Comparison of ENCODE assay signal across 30 cellular contexts in genomic region chr17:61575352-61575975, GRCh38. TPM values are rescaled to one million over a fixed set of nuclear protein-coding genes. Genes with fewer than 3 reads are reported as not detected.
DNase-seq lines count a peak whose midpoint lies in the region; ATAC-seq, FAIRE-seq and TF ChIP-seq lines count a peak whose summit lies in the region.
"Had no signal": no experiment of that assay in that cellular context is flagged by ENCODE, and none has a peak within 500 bp of the region (broad histone marks: within the 10 kb centered on the region; RNA-seq: fewer than 3 reads in every experiment).

No MANE protein-coding gene starts in this region.

- no peak overlapping the region for H2AK5ac ChIP-seq in H1 (ENCODE audit: low read depth, low read length)

- 84% methylated on average over 5 of the region's 5 CpGs; no CpG with 5 or more reads in 1 of the 2 experiments for WGBS in H1 (ENCODE audit: extremely low coverage in 1 of 2, insufficient coverage in 1 of 2, insufficient read length in 1 of 2, insufficient replicate concordance in 2 of 2, low coverage in 1 of 2, low lambda C conversion rate in 2 of 2, missing lambda C conversion rate in 1 of 2), 2 experiments

- H2BK5ac ChIP-seq in H1 (ENCODE audit: low read depth, low read length), result no peak overlapping the region

- no peaks in the 10 kb centered on the region for H3K36me3 Mint-ChIP-seq in mesothelial cell of epicardium
- no peaks in the 10 kb centered on the region for H3K36me3 Mint-ChIP-seq in naive thymus-derived CD4-positive, alpha-beta T cell
- H3K36me3 Mint-ChIP-seq: activated naive CD8-positive, alpha-beta T cell treated with anti-CD3 and anti-CD28 coated beads, Interleukin-2, amount 10 ng/mL, durations not matched to agents 7 days and 5 days; natural killer cell treated with Interleukin-12 subunit alpha and Interleukin-12 subunit beta and Interleukin-15 and Interleukin-18, amount 100 ng/mL, for 72 hours; T-cell had no signal

- no peaks in the 10 kb centered on the region for H3K27me3 ChIP-seq in PC-3 (ENCODE audit: low read length)
- no peaks in the 10 kb centered on the region for H3K27me3 ChIP-seq in H1 (replicated peaks in 1 of 4; ENCODE audit: control insufficient read depth in 3 of 4, extremely low read depth in 1 of 4, insufficient read depth in 3 of 4, low read length in 3 of 4)
- H3K27me3 ChIP-seq in naive thymus-derived CD4-positive, alpha-beta T cell (ENCODE audit: control insufficient read depth in 2 of 2, insufficient read depth in 2 of 2, low read length in 2 of 2), result no peaks in the 10 kb centered on the region
- H3K27me3 ChIP-seq in H7 (ENCODE audit: control insufficient read depth, insufficient read depth, low read length), result no peaks in the 10 kb centered on the region
- H3K27me3 ChIP-seq: ascending aorta had no signal

- H3K56ac ChIP-seq in H1 (replicated peaks; ENCODE audit: insufficient read length, low read depth, low read length), result no peak overlapping the region

- peak overlapping the region; percentile 86 for H3K27ac Mint-ChIP-seq in mesothelial cell of epicardium
- no peak overlapping the region for H3K27ac Mint-ChIP-seq in naive thymus-derived CD4-positive, alpha-beta T cell
- H3K27ac Mint-ChIP-seq: activated CD8-positive, alpha-beta T cell treated with anti-CD3 and anti-CD28 coated beads, Interleukin-2, amount 10 ng/mL, durations not matched to agents 7 days and 5 days; activated naive CD8-positive, alpha-beta T cell treated with anti-CD3 and anti-CD28 coated beads, Interleukin-2, amount 10 ng/mL, durations not matched to agents 7 days and 5 days; natural killer cell treated with Interleukin-12 subunit alpha and Interleukin-12 subunit beta and Interleukin-15 and Interleukin-18, amount 100 ng/mL, for 72 hours; stimulated activated naive B cell treated with anti-CD40 and anti-IgM and Interleukin-4, amounts not matched to agents 10 μg/mL and 1 μg/mL and 100 μg/mL, for 72 hours; T-cell had no signal

- H3K14ac ChIP-seq in H1 (ENCODE audit: insufficient read length), result no peak overlapping the region

- H3K4me1 Mint-ChIP-seq in mesothelial cell of epicardium, result peaks cover 47% of the 10 kb centered on the region
- H3K4me1 Mint-ChIP-seq in naive thymus-derived CD4-positive, alpha-beta T cell, result no peaks in the 10 kb centered on the region
- H3K4me1 Mint-ChIP-seq: activated naive CD8-positive, alpha-beta T cell treated with anti-CD3 and anti-CD28 coated beads, Interleukin-2, amount 10 ng/mL, durations not matched to agents 7 days and 5 days; stimulated activated naive B cell treated with anti-CD40 and anti-IgM and Interleukin-4, amounts not matched to agents 10 μg/mL and 1 μg/mL and 100 μg/mL, for 72 hours; T-cell had no signal

- H2BK15ac ChIP-seq in H1 (ENCODE audit: low read length), result no peak overlapping the region

- no peak overlapping the region for H3K4me3 ChIP-seq in GM12864 (ENCODE audit: low read depth, low read length)
- H3K4me3 ChIP-seq in PC-3 (ENCODE audit: low read length), result peak overlapping the region; percentile 23; the same call in 1 of the 2 replicates
- H3K4me3 ChIP-seq in H1 (ENCODE audit: extremely low read depth in 1 of 4, insufficient read depth in 2 of 4, low read depth in 3 of 4, low read length in 4 of 4), result no peak overlapping the region
- H3K4me3 ChIP-seq in naive thymus-derived CD4-positive, alpha-beta T cell (ENCODE audit: low read length), result no peak overlapping the region
- no peak overlapping the region for H3K4me3 ChIP-seq in H7 (ENCODE audit: insufficient read depth, low read depth, low read length)

- no peak overlapping the region for H3K18ac ChIP-seq in H1 (ENCODE audit: extremely low read depth, low read length)

- H4K8ac ChIP-seq in H1 (ENCODE audit: extremely low read depth, insufficient read depth, low read length), result no peak overlapping the region

- FAIRE-seq in H1 (lab: Jason Lieb, UNC), result peak; percentile 60
- FAIRE-seq: RCC 7860 had no signal

- peak; percentile 6 for TF ChIP-seq CTCF in GM12864 (IDR thresholded peaks at IDR 0.05; ENCODE audit: low read depth, low read length, missing control alignments)
- no peak for TF ChIP-seq CTCF in PC-3 (conservative IDR thresholded peaks at IDR 0.05; ENCODE audit: low read depth, low read length)
- TF ChIP-seq CTCF in H1 (IDR thresholded peaks at IDR 0.05; ENCODE audit: control extremely low read depth in 1 of 3, insufficient read depth in 1 of 3, low read depth in 1 of 3, low read length in 3 of 3), result no peak
- TF ChIP-seq CTCF in mesothelial cell of epicardium (IDR thresholded peaks at IDR 0.05; ENCODE audit: unreplicated experiment), result no peak

- POLR2A ChIA-PET in PC-3 (lab: Charles Lee; ENCODE audit: unreplicated experiment) (no interaction called here), H1 (lab: Charles Lee; ENCODE audit: partially characterized antibody) (no interaction called here)
- POLR2A ChIA-PET in naive thymus-derived CD4-positive, alpha-beta T cell (lab: Charles Lee), result no interaction called here

- no peak for TF ChIP-seq POLR2A in H1 (IDR thresholded peaks at IDR 0.05; ENCODE audit: control extremely low read depth in 1 of 2, low read depth in 2 of 2, low read length in 2 of 2)

- no peaks in the 10 kb centered on the region for H3K27me3 Mint-ChIP-seq in mesothelial cell of epicardium (ENCODE audit: low read depth)
- peaks cover 22 to 40% (median 30%) of the 10 kb centered on the region in 5 donors for H3K27me3 Mint-ChIP-seq in naive thymus-derived CD4-positive, alpha-beta T cell

- no peak overlapping the region for H3K4ac ChIP-seq in H1 (replicated peaks; ENCODE audit: insufficient read length, low read depth, low read length)

- H2AFZ ChIP-seq in PC-3 (ENCODE audit: low read length), result peak overlapping the region; percentile 78
- no peak overlapping the region for H2AFZ ChIP-seq in H1 (ENCODE audit: low read length)

- H3K9ac ChIP-seq in PC-3 (ENCODE audit: low read length) (peak overlapping the region; percentile 31), H1 (replicated peaks in 1 of 4; ENCODE audit: extremely low read depth in 1 of 4, low read depth in 3 of 4, low read length in 3 of 4) (no peak overlapping the region)

- no peak overlapping the region for H2BK120ac ChIP-seq in H1 (replicated peaks; ENCODE audit: low read depth, low read length)

- no peak overlapping the region for H2BK20ac ChIP-seq in H1 (ENCODE audit: low read length)

- no peaks in the 10 kb centered on the region for H3K79me2 ChIP-seq in PC-3 (ENCODE audit: low read length)
- no peaks in the 10 kb centered on the region for H3K79me2 ChIP-seq in H1 (ENCODE audit: control insufficient read depth in 1 of 2, insufficient read depth in 2 of 2, low read length in 2 of 2)

- intact Hi-C loops in PC-3 (cut with micrococcal nuclease), result loop anchor here (1.0 to 2.0 kb wide), 5 partner anchors 24 to 573 kb away; no protein-coding TSS in a partner anchor
- intact Hi-C loops in naive thymus-derived CD4-positive, alpha-beta T cell (cut with micrococcal nuclease), result no loop called here

- DNase-seq in GM12864 (ENCODE audit: low read depth), result no peak
- peak; percentile 51 for DNase-seq in PC-3
- DNase-seq in H1 (ENCODE audit: low read depth in 1 of 2, low spot score in 2 of 2), result no peak
- DNase-seq in mesothelial cell of epicardium (ENCODE audit: low spot score in 2 of 2, unreplicated experiment in 2 of 2), result no peak
- no peak for DNase-seq in naive thymus-derived CD4-positive, alpha-beta T cell
- DNase-seq in H7, result no peak
- no peak for DNase-seq in NCI-H187 treated with DMSO at 0.1 percent for 48 hours (lab: John Stamatoyannopoulos, UW)
- no peak for DNase-seq in NCI-H2196 (lab: John Stamatoyannopoulos, UW; ENCODE audit: unreplicated experiment)
- DNase-seq: activated CD4-positive, alpha-beta T cell treated with anti-CD3 and anti-CD28 coated beads for 4 hours; activated CD8-positive, alpha-beta T cell treated with anti-CD3 and anti-CD28 coated beads, Interleukin-2, amount 10 ng/mL, durations not matched to agents 7 days and 5 days; activated effector memory CD4-positive, alpha-beta T cell treated with anti-CD3 and anti-CD28 coated beads, Interleukin-2, amount 50 U/mL, for 16 hours; activated naive CD8-positive, alpha-beta T cell treated with anti-CD3 and anti-CD28 coated beads, Interleukin-2, amount 10 ng/mL, durations not matched to agents 7 days and 5 days; effector CD4-positive, alpha-beta T cell; KG1; occipital lobe; SIG-M5; stimulated activated naive B cell treated with anti-CD40 and anti-IgM and Interleukin-4, amounts not matched to agents 10 μg/mL and 1 μg/mL and 100 μg/mL, for 72 hours; T-cell had no signal

- no peak overlapping the region for H3K23ac ChIP-seq in H1 (ENCODE audit: insufficient read length)

- TF ChIP-seq EP300 in H1 (IDR thresholded peaks at IDR 0.05; ENCODE audit: borderline replicate concordance in 1 of 2, low read depth in 2 of 2, low read length in 2 of 2), result no peak

- H3K9me3 ChIP-seq in PC-3 (ENCODE audit: low read length) (no peaks in the 10 kb centered on the region), H1 (ENCODE audit: insufficient read depth in 2 of 2, low read depth in 1 of 2, low read length in 1 of 2) (peaks cover 7 to 11% of the 10 kb centered on the region in 2 experiments; a peak in 2 of 4 replicates)
- peaks cover 0 to 6% (median 0%) of the 10 kb centered on the region in 3 experiments for H3K9me3 ChIP-seq in naive thymus-derived CD4-positive, alpha-beta T cell (ENCODE audit: control insufficient read depth in 2 of 3, low read length in 3 of 3)
- H3K9me3 ChIP-seq: ascending aorta had no signal

- H4K91ac ChIP-seq in H1 (replicated peaks; ENCODE audit: insufficient read length, low read length), result no peak overlapping the region

- H3K4me1 ChIP-seq in PC-3 (ENCODE audit: insufficient read depth, low read length), result peaks cover 32% of the 10 kb centered on the region
- no peaks in the 10 kb centered on the region for H3K4me1 ChIP-seq in H1 (replicated peaks in 1 of 4; ENCODE audit: control insufficient read depth in 3 of 4, insufficient read depth in 4 of 4, low read length in 3 of 4)
- H3K4me1 ChIP-seq in naive thymus-derived CD4-positive, alpha-beta T cell (ENCODE audit: control insufficient read depth in 2 of 2, insufficient read depth in 2 of 2, low read length in 2 of 2), result no peaks in the 10 kb centered on the region
- H3K4me1 ChIP-seq: ascending aorta had no signal

- peaks cover 5% of the 10 kb centered on the region for H3F3A ChIP-seq in PC-3 (ENCODE audit: low read length, unreplicated experiment)

- H3K27ac ChIP-seq in PC-3 (ENCODE audit: low read length) (peak overlapping the region; percentile 59), H1 (ENCODE audit: low read depth, low read length) (no peak overlapping the region)
- H3K27ac ChIP-seq in naive thymus-derived CD4-positive, alpha-beta T cell (ENCODE audit: low read depth, low read length), result no peak overlapping the region
- H3K27ac ChIP-seq: ascending aorta, C4-2B, WERI-Rb-1 had no signal

- H3K4me2 ChIP-seq in PC-3 (ENCODE audit: low read length) (peak overlapping the region; percentile 74), H1 (ENCODE audit: insufficient read depth in 1 of 2, low read depth in 2 of 2, low read length in 2 of 2) (no peak overlapping the region)

- CTCF ChIA-PET in PC-3 (lab: Charles Lee), result interaction anchor here (0.6 to 2.9 kb wide), 7 partner anchors 8 to 604 kb away, joined by 3 to 47 read pairs (median 9); partner anchors contain the start of gene BRIP1
- CTCF ChIA-PET in H1 (lab: Charles Lee; ENCODE audit: partially characterized antibody), result interaction anchor here (0.9 to 3.3 kb wide), 11 partner anchors 12 to 166 kb away, joined by 3 to 13 read pairs (median 4); no protein-coding TSS in a partner anchor
- CTCF ChIA-PET in naive thymus-derived CD4-positive, alpha-beta T cell (lab: Charles Lee), result no interaction called here

- peaks cover 10% of the 10 kb centered on the region for H3K9me3 Mint-ChIP-seq in mesothelial cell of epicardium
- peaks cover 0 to 13% (median 2%) of the 10 kb centered on the region in 11 donors for H3K9me3 Mint-ChIP-seq in naive thymus-derived CD4-positive, alpha-beta T cell
- H3K9me3 Mint-ChIP-seq: activated naive CD8-positive, alpha-beta T cell treated with anti-CD3 and anti-CD28 coated beads, Interleukin-2, amount 10 ng/mL, durations not matched to agents 7 days and 5 days; natural killer cell treated with Interleukin-12 subunit alpha and Interleukin-12 subunit beta and Interleukin-15 and Interleukin-18, amount 100 ng/mL, for 72 hours had no signal

- no peaks in the 10 kb centered on the region for H3K9me2 ChIP-seq in PC-3 (replicated peaks; ENCODE audit: low read length)

- H3K4me3 Mint-ChIP-seq in mesothelial cell of epicardium, result no peak overlapping the region
- H3K4me3 Mint-ChIP-seq in naive thymus-derived CD4-positive, alpha-beta T cell, result no peak overlapping the region
- H3K4me3 Mint-ChIP-seq: activated CD8-positive, alpha-beta T cell treated with anti-CD3 and anti-CD28 coated beads, Interleukin-2, amount 10 ng/mL, durations not matched to agents 7 days and 5 days; activated naive CD8-positive, alpha-beta T cell treated with anti-CD3 and anti-CD28 coated beads, Interleukin-2, amount 10 ng/mL, durations not matched to agents 7 days and 5 days; natural killer cell treated with Interleukin-12 subunit alpha and Interleukin-12 subunit beta and Interleukin-15 and Interleukin-18, amount 100 ng/mL, for 72 hours; stimulated activated naive B cell treated with anti-CD40 and anti-IgM and Interleukin-4, amounts not matched to agents 10 μg/mL and 1 μg/mL and 100 μg/mL, for 72 hours; T-cell had no signal

- no peaks in the 10 kb centered on the region for H3K23me2 ChIP-seq in H1 (ENCODE audit: low read depth, low read length)

- no TSS peak for BruUV-seq in PC-3 (replicated peaks; lab: Mats Ljungman, UMichigan)

- H2BK12ac ChIP-seq in H1 (ENCODE audit: low read depth, low read length), result no peak overlapping the region

- no peak overlapping the region for H4K5ac ChIP-seq in H1 (ENCODE audit: insufficient read length, low read depth, low read length)

- no peaks in the 10 kb centered on the region for H3K79me1 ChIP-seq in H1 (ENCODE audit: low read depth, low read length)

- peak; percentile 43 for ATAC-seq in PC-3
- no peak for ATAC-seq in naive thymus-derived CD4-positive, alpha-beta T cell
- ATAC-seq: activated CD8-positive, alpha-beta T cell treated with anti-CD3 and anti-CD28 coated beads, Interleukin-2, amount 10 ng/mL, durations not matched to agents 7 days and 5 days; natural killer cell treated with Interleukin-12 subunit alpha and Interleukin-12 subunit beta and Interleukin-15 and Interleukin-18, amount 100 ng/mL, for 72 hours; stimulated activated naive B cell treated with anti-CD40 and anti-IgM and Interleukin-4, amounts not matched to agents 10 μg/mL and 1 μg/mL and 100 μg/mL, for 72 hours; T-cell had no signal

- TF ChIP-seq RAD21 in H1 (IDR thresholded peaks at IDR 0.05 in 1 of 2, conservative IDR thresholded peaks at IDR 0.05 in 1 of 2; ENCODE audit: low read depth in 2 of 2, low read length in 2 of 2), result no peak

- H4K20me1 ChIP-seq in PC-3 (ENCODE audit: low read length) (no peaks in the 10 kb centered on the region), H1 (replicated peaks in 1 of 2; ENCODE audit: control insufficient read depth in 1 of 2, insufficient read depth in 2 of 2, low read length in 2 of 2) (no peaks in the 10 kb centered on the region)

- H3K36me3 ChIP-seq in PC-3 (ENCODE audit: low read depth, low read length) (no peaks in the 10 kb centered on the region), H1 (ENCODE audit: control insufficient read depth in 2 of 4, insufficient read depth in 4 of 4, low read length in 3 of 4) (no peaks in the 10 kb centered on the region), H7 (replicated peaks; ENCODE audit: control insufficient read depth, insufficient read depth, low read length) (no peaks in the 10 kb centered on the region)
- no peaks in the 10 kb centered on the region for H3K36me3 ChIP-seq in naive thymus-derived CD4-positive, alpha-beta T cell (ENCODE audit: control insufficient read depth in 2 of 3, insufficient read depth in 3 of 3, low read length in 3 of 3)
- H3K36me3 ChIP-seq: ascending aorta, WERI-Rb-1 had no signal

RNA-seq across cellular contexts. Expression of gene NACA2, which starts 15.6 kb away (rescaled TPM):
- total RNA-seq in PC-3 (2014; rRNA removed) (not detected in 2 replicates), mesothelial cell of epicardium (not detected in 3 replicates)
- not detected in 2 replicates for total RNA-seq in H1 (2021; fragmentation: NEBNext Ultra II Directional; extraction: Animal tissue kit (Norgen Biotek cat#: 25700))
- not detected in 2 replicates for polyA plus RNA-seq in H1 (2011; rRNA removed)
- polyA plus RNA-seq in H1 (2011; cell fraction: cytosol; rRNA removed), result not detected
- not detected for polyA plus RNA-seq in H1 (2011; cell fraction: nucleus; rRNA removed)
- 0.23 to 3.0 TPM (median 0.65 TPM) in 4 replicates for polyA plus RNA-seq in H1 (2012, experiment 1 of 2)
- not detected for polyA plus RNA-seq in H1 (2012, experiment 2 of 2)
- polyA plus RNA-seq in H1 (2013, experiment 1 of 2), result not detected
- 0.07 TPM for polyA plus RNA-seq in H1 (2013, experiment 2 of 2)
- not detected in 2 replicates for polyA minus RNA-seq in H1 (2011; rRNA and poly(A)+ RNA removed)
- polyA minus RNA-seq in H1 (2011; cell fraction: cytosol; rRNA and poly(A)+ RNA removed), result not detected
- not detected for polyA minus RNA-seq in H1 (2011; cell fraction: nucleus; rRNA and poly(A)+ RNA removed)
- total RNA-seq in naive thymus-derived CD4-positive, alpha-beta T cell, result not detected
- not detected for polyA plus RNA-seq in naive thymus-derived CD4-positive, alpha-beta T cell
- not detected in 2 replicates for total RNA-seq in H7 (2014; rRNA removed; shearing (Covaris generic))
- total RNA-seq: activated CD8-positive, alpha-beta T cell treated with anti-CD3 and anti-CD28 coated beads, Interleukin-2, amount 10 ng/mL, durations not matched to agents 7 days and 5 days; activated naive CD8-positive, alpha-beta T cell treated with anti-CD3 and anti-CD28 coated beads, Interleukin-2, amount 10 ng/mL, durations not matched to agents 7 days and 5 days; ascending aorta; fibroblast of villous mesenchyme; H4; kidney epithelial cell; liver; MCF 10A; natural killer cell treated with Interleukin-12 subunit alpha and Interleukin-12 subunit beta and Interleukin-15 and Interleukin-18, amount 100 ng/mL, for 72 hours; occipital lobe; skeletal muscle tissue; T-cell; ureter had no signal
